ENCODE assay signal across 19 cellular contexts in genomic region chr18:79483971-79484491, GRCh38.
DNase-seq lines count a peak whose midpoint lies in the region; ATAC-seq, FAIRE-seq and TF ChIP-seq lines count a peak whose summit lies in the region.
"Had no signal": no experiment of that assay in that cellular context is flagged by ENCODE, and none has a peak within 500 bp of the region (broad histone marks: within the 10 kb centered on the region; RNA-seq: fewer than 3 reads in every experiment).

No MANE protein-coding gene starts in this region.

- H3K4me3 ChIP-seq in tibial nerve (no peak overlapping the region), PC-3 (ENCODE audit: low read length) (no peak overlapping the region)
- H3K4me3 ChIP-seq: body of pancreas, pancreas had no signal

- H3K27ac ChIP-seq in tibial nerve (peak overlapping the region in 3 of 4 donors; percentile 10 to 79 (median 51)), PC-3 (ENCODE audit: low read length) (no peak overlapping the region)
- H3K27ac ChIP-seq: body of pancreas, pancreas had no signal

- ATAC-seq in PC-3, result no peak
- ATAC-seq: body of pancreas; esophagus mucosa; pancreas; stimulated activated effector memory CD8-positive, alpha-beta T cell treated with anti-CD3 and anti-CD28 coated beads, Interleukin-12 subunit alpha, Interleukin-12 subunit beta, amount 100 ng/mL, for 72 hours had no signal

- no peak for TF ChIP-seq EP300 in tibial nerve (IDR thresholded peaks at IDR 0.05)

- H3K4me3 Mint-ChIP-seq in activated naive CD8-positive, alpha-beta T cell, result no peak overlapping the region
- no peak overlapping the region for H3K4me3 Mint-ChIP-seq in activated naive CD8-positive, alpha-beta T cell treated with anti-CD3 and anti-CD28 coated beads for 36 hours
- H3K4me3 Mint-ChIP-seq in chondrocyte (ENCODE audit: unreplicated experiment), result no peak overlapping the region
- H3K4me3 Mint-ChIP-seq: CD4-positive, CD25-positive, alpha-beta regulatory T cell; stimulated activated effector memory CD8-positive, alpha-beta T cell treated with anti-CD3 and anti-CD28 coated beads, Interleukin-12 subunit alpha, Interleukin-12 subunit beta, amount 100 ng/mL, for 72 hours had no signal

- H3K4me1 ChIP-seq in tibial nerve (peaks cover 0 to 31% (median 8%) of the 10 kb centered on the region in 4 donors), PC-3 (ENCODE audit: insufficient read depth, low read length) (no peaks in the 10 kb centered on the region)
- H3K4me1 ChIP-seq: body of pancreas, pancreas had no signal

- TF ChIP-seq CTCF in chondrocyte (IDR thresholded peaks at IDR 0.05) (no peak), tibial nerve (IDR thresholded peaks at IDR 0.05) (no peak), PC-3 (conservative IDR thresholded peaks at IDR 0.05; ENCODE audit: low read depth, low read length) (no peak)

- peaks cover 0 to 38% (median 8%) of the 10 kb centered on the region in 3 donors for H3K36me3 ChIP-seq in tibial nerve
- H3K36me3 ChIP-seq in PC-3 (ENCODE audit: low read depth, low read length), result no peaks in the 10 kb centered on the region

- no peaks in the 10 kb centered on the region for H3F3A ChIP-seq in PC-3 (ENCODE audit: low read length, unreplicated experiment)

- no peaks in the 10 kb centered on the region for H3K36me3 Mint-ChIP-seq in activated naive CD8-positive, alpha-beta T cell
- H3K36me3 Mint-ChIP-seq in activated naive CD8-positive, alpha-beta T cell treated with anti-CD3 and anti-CD28 coated beads for 36 hours, result peaks cover 6% of the 10 kb centered on the region
- H3K36me3 Mint-ChIP-seq in chondrocyte (ENCODE audit: low read depth), result no peaks in the 10 kb centered on the region

- no peak for FAIRE-seq in GM12892 (lab: Jason Lieb, UNC)
- FAIRE-seq: A204.1, GM18507, pancreas had no signal

- WGBS in tibial nerve, 2 donors, result 82 to 89% methylated on average over 8 to 15 of the region's 15 CpGs

- POLR2A ChIA-PET in PC-3 (lab: Charles Lee; ENCODE audit: unreplicated experiment), result no interaction called here

- no peaks in the 10 kb centered on the region for H4K20me1 ChIP-seq in PC-3 (ENCODE audit: low read length)

- H3K27me3 ChIP-seq in tibial nerve (no peaks in the 10 kb centered on the region), PC-3 (ENCODE audit: low read length) (no peaks in the 10 kb centered on the region)
- H3K27me3 ChIP-seq: body of pancreas, pancreas had no signal

- H2AFZ ChIP-seq in PC-3 (ENCODE audit: low read length), result no peak overlapping the region

- peak overlapping the region; percentile 54 for H3K27ac Mint-ChIP-seq in activated naive CD8-positive, alpha-beta T cell
- H3K27ac Mint-ChIP-seq in activated naive CD8-positive, alpha-beta T cell treated with anti-CD3 and anti-CD28 coated beads for 36 hours, result no peak overlapping the region
- peak overlapping the region; percentile 98 for H3K27ac Mint-ChIP-seq in chondrocyte (ENCODE audit: unreplicated experiment)
- H3K27ac Mint-ChIP-seq: stimulated activated effector memory CD8-positive, alpha-beta T cell treated with anti-CD3 and anti-CD28 coated beads, Interleukin-12 subunit alpha, Interleukin-12 subunit beta, amount 100 ng/mL, for 72 hours had no signal

- no peaks in the 10 kb centered on the region for H3K9me2 ChIP-seq in PC-3 (replicated peaks; ENCODE audit: low read length)

- no peaks in the 10 kb centered on the region for H3K9me3 ChIP-seq in tibial nerve
- H3K9me3 ChIP-seq in PC-3 (ENCODE audit: low read length), result no peaks in the 10 kb centered on the region
- H3K9me3 ChIP-seq: body of pancreas, pancreas had no signal

- no peak overlapping the region for H3K9ac ChIP-seq in PC-3 (ENCODE audit: low read length)

- CTCF ChIA-PET in PC-3 (lab: Charles Lee), result no interaction called here

- H3K27me3 Mint-ChIP-seq in activated naive CD8-positive, alpha-beta T cell, result no peaks in the 10 kb centered on the region
- H3K27me3 Mint-ChIP-seq in activated naive CD8-positive, alpha-beta T cell treated with anti-CD3 and anti-CD28 coated beads for 36 hours, result no peaks in the 10 kb centered on the region
- H3K27me3 Mint-ChIP-seq in chondrocyte (ENCODE audit: low read depth), result no peaks in the 10 kb centered on the region
- H3K27me3 Mint-ChIP-seq: CD4-positive, CD25-positive, alpha-beta regulatory T cell had no signal

- TF ChIP-seq POLR2A in tibial nerve (IDR thresholded peaks at IDR 0.05) (no peak), GM12892 (IDR thresholded peaks at IDR 0.05; ENCODE audit: low read depth, low read length) (no peak)

- DNase-seq in activated naive CD8-positive, alpha-beta T cell treated with anti-CD3 and anti-CD28 coated beads for 36 hours, result no peak
- DNase-seq in chondrocyte (ENCODE audit: low spot score), result peak; percentile 72
- DNase-seq in myocyte (ENCODE audit: low read depth), result peak; percentile 23
- no peak for DNase-seq in tibial nerve (ENCODE audit: low spot score in 2 of 2)
- no peak for DNase-seq in GM12892 (ENCODE audit: insufficient read length)
- DNase-seq in NCI-H187 (lab: John Stamatoyannopoulos, UW), result no peak
- DNase-seq in PC-3, result no peak
- DNase-seq: CD4-positive, CD25-positive, alpha-beta regulatory T cell; dermis blood vessel endothelial cell; midbrain; NCI-H2107; SHP77 had no signal

- no peaks in the 10 kb centered on the region for H3K79me2 ChIP-seq in PC-3 (ENCODE audit: low read length)

- BruUV-seq in PC-3 (replicated peaks; lab: Mats Ljungman, UMichigan), result no TSS peak

- H3K9me3 Mint-ChIP-seq in activated naive CD8-positive, alpha-beta T cell (ENCODE audit: low read depth), result no peaks in the 10 kb centered on the region
- no peaks in the 10 kb centered on the region for H3K9me3 Mint-ChIP-seq in activated naive CD8-positive, alpha-beta T cell treated with anti-CD3 and anti-CD28 coated beads for 36 hours
- H3K9me3 Mint-ChIP-seq in chondrocyte (ENCODE audit: low read depth), result no peaks in the 10 kb centered on the region
- H3K9me3 Mint-ChIP-seq: CD4-positive, CD25-positive, alpha-beta regulatory T cell; stimulated activated effector memory CD8-positive, alpha-beta T cell treated with anti-CD3 and anti-CD28 coated beads, Interleukin-12 subunit alpha, Interleukin-12 subunit beta, amount 100 ng/mL, for 72 hours had no signal

- H3K4me2 ChIP-seq in PC-3 (ENCODE audit: low read length), result no peak overlapping the region

- H3K4me1 Mint-ChIP-seq in activated naive CD8-positive, alpha-beta T cell (ENCODE audit: low read depth), result peaks cover 4% of the 10 kb centered on the region
- H3K4me1 Mint-ChIP-seq in activated naive CD8-positive, alpha-beta T cell treated with anti-CD3 and anti-CD28 coated beads for 36 hours, result no peaks in the 10 kb centered on the region
- peaks cover 19% of the 10 kb centered on the region for H3K4me1 Mint-ChIP-seq in chondrocyte (ENCODE audit: low read depth)
- H3K4me1 Mint-ChIP-seq: CD4-positive, CD25-positive, alpha-beta regulatory T cell had no signal

- intact Hi-C loops in PC-3 (cut with micrococcal nuclease), result no loop called here

Comparison
In these comparisons a context has a peak if more than half of its experiments do, and no peak if none do; other contexts are left out.
1. DNase-seq: peak in chondrocyte (single experiment) and myocyte (single experiment); none in activated naive CD8-positive, alpha-beta T cell treated with anti-CD3 and anti-CD28 coated beads for 36 hours (single experiment), tibial nerve (0 of 2), GM12892 (single experiment), NCI-H187 (0 of 2) and PC-3 (single experiment).